ENCODE assay signal across 8 cellular contexts in the genomic region with DNA sequence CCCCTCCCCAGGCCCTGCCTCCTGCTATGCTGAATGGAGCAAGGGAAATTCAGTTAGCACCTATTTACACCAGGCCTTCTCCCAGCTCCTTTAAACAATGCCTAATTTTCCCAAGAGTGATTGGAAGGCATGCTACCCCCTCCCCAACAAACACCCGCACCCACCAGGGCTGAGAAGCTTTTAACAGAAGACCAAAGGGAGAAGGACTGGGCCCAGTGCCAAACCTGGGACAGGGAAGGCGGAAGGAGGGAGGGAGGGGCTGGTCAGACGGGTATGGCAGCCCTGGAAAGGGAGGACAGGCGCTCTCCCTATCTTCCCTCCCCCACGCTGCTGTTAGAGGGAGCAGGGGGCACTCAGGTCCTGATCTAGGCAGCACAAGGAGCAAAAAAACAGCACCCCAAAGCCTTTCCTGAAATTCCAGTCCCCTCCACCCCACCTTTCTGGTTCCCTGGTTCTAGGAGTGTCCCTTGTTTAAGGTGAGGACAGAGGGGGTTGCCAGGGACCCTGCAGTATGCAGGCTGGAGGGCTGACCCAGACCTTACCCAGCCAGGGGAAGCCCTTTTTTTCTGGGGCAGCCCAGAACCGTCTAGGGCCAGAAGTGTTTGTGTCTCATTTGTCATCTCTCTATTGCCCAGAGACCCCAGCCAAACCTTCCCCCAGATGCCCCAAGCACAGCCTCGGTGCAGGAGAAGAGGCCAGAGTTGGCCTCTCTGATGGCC. TPM values are rescaled to one million over a fixed set of nuclear protein-coding genes. Genes with fewer than 3 reads are reported as not detected.
DNase-seq lines count a peak whose midpoint lies in the region; ATAC-seq and TF ChIP-seq lines count a peak whose summit lies in the region.

No MANE protein-coding gene starts in this region.

- H4K91ac ChIP-seq in trophoblast cell (ENCODE audit: low read depth, low read length), result peak overlapping the region; percentile 99

- peak overlapping the region; percentile 98 for H2BK5ac ChIP-seq in trophoblast cell (ENCODE audit: low read depth, low read length, poor library complexity)

- H3K4me1 ChIP-seq in GM23338 (ENCODE audit: insufficient read depth), result peaks cover 61% of the 10 kb centered on the region
- peaks cover 21% of the 10 kb centered on the region for H3K4me1 ChIP-seq in endodermal cell (ENCODE audit: control insufficient read depth, insufficient read depth, low read length)
- peaks cover 41 to 45% of the 10 kb centered on the region in 2 experiments for H3K4me1 ChIP-seq in trophoblast cell (ENCODE audit: control insufficient read depth in 1 of 2, insufficient read depth in 2 of 2, low read length in 2 of 2)

- H2BK120ac ChIP-seq in trophoblast cell (ENCODE audit: insufficient read depth, low read length, poor library complexity), result peak overlapping the region; percentile 98

- peak overlapping the region; percentile 91 for H2BK12ac ChIP-seq in trophoblast cell (ENCODE audit: low read length)

- peak; percentile 7 for ATAC-seq in GM23338
- ATAC-seq in GM18868 (IDR thresholded peaks at IDR 0.05; ENCODE audit: unreplicated experiment), result no peak
- no peak for ATAC-seq in natural killer cell

- H3K4me1 Mint-ChIP-seq in GM23338 (peaks cover 50% of the 10 kb centered on the region), endodermal cell (peaks cover 54% of the 10 kb centered on the region), natural killer cell (peaks cover 0 to 20% of the 10 kb centered on the region in 2 donors)

- no peaks in the 10 kb centered on the region; the same call in 1 of the 2 replicates for H3K36me3 ChIP-seq in GM23338 (ENCODE audit: insufficient read depth)
- H3K36me3 ChIP-seq in endodermal cell (ENCODE audit: control insufficient read depth, insufficient read depth, low read length), result peaks cover 10% of the 10 kb centered on the region
- peaks cover 9 to 11% of the 10 kb centered on the region in 2 experiments for H3K36me3 ChIP-seq in trophoblast cell (ENCODE audit: control insufficient read depth in 1 of 2, insufficient read depth in 2 of 2, low read length in 2 of 2)

- H3K4ac ChIP-seq in trophoblast cell (ENCODE audit: low read depth, low read length), result peak overlapping the region; percentile 93

- peak overlapping the region; percentile 94 for H3K18ac ChIP-seq in trophoblast cell (ENCODE audit: low read length)

- 39% methylated on average over 5 of the region's 7 CpGs; no CpG with 5 or more reads in 1 of the 2 experiments for WGBS in endodermal cell (ENCODE audit: insufficient coverage in 1 of 2, insufficient read length in 1 of 2), 2 experiments
- WGBS in trophoblast cell (ENCODE audit: extremely low coverage, insufficient coverage, insufficient read length), result no CpG with 5 or more reads among the region's 7 CpGs

- peak overlapping the region; percentile 95 for H3K14ac ChIP-seq in trophoblast cell (ENCODE audit: low read length)

- H3K4me2 ChIP-seq in GM23338, result peak overlapping the region; percentile 67
- peak overlapping the region; percentile 46 for H3K4me2 ChIP-seq in trophoblast cell (ENCODE audit: low read length)

- H3K9ac ChIP-seq in endodermal cell (ENCODE audit: extremely low read depth, low read length, poor library complexity, severe bottlenecking) (peak overlapping the region; percentile 41), trophoblast cell (ENCODE audit: low read length) (peak overlapping the region; percentile 36)

- H4K12ac ChIP-seq in trophoblast cell (ENCODE audit: low read depth, low read length), result peak overlapping the region; percentile 36

- H3K4me3 Mint-ChIP-seq in GM23338 (peak overlapping the region; percentile 34; the same call in 1 of the 3 replicates), endodermal cell (peak overlapping the region; percentile 17), natural killer cell (no peak overlapping the region)

- peak overlapping the region; percentile 97 for H2AK5ac ChIP-seq in trophoblast cell (ENCODE audit: low read length)

- H3K4me3 ChIP-seq in GM23338 (peak overlapping the region; percentile 30; the same call in 1 of the 2 replicates), endodermal cell (ENCODE audit: low read length) (peak overlapping the region; percentile 38), trophoblast cell (ENCODE audit: low read depth, low read length) (no peak overlapping the region)

- intact Hi-C loops in natural killer cell (cut with micrococcal nuclease), result no loop called here

- H2AFZ ChIP-seq in GM23338, result peak overlapping the region; percentile 11
- peak overlapping the region; percentile 20 for H2AFZ ChIP-seq in trophoblast cell (ENCODE audit: insufficient read depth, low read length, poor library complexity)

- H3K9me3 Mint-ChIP-seq in GM23338 (no peaks in the 10 kb centered on the region), endodermal cell (no peaks in the 10 kb centered on the region), natural killer cell (no peaks in the 10 kb centered on the region)

- H3K9me2 ChIP-seq in GM23338 (ENCODE audit: insufficient read depth), result no peaks in the 10 kb centered on the region

- peaks cover 57% of the 10 kb centered on the region for H3K79me1 ChIP-seq in trophoblast cell (ENCODE audit: low read length)

- no peaks in the 10 kb centered on the region for H3K9me3 ChIP-seq in endodermal cell (ENCODE audit: control insufficient read depth, low read length)
- no peaks in the 10 kb centered on the region for H3K9me3 ChIP-seq in trophoblast cell (ENCODE audit: insufficient read depth, low read depth, low read length)

- H3K27ac Mint-ChIP-seq in GM23338 (peak overlapping the region; percentile 33; the same call in 1 of the 2 replicates), endodermal cell (peak overlapping the region; percentile 89), natural killer cell (no peak overlapping the region)

- H3K36me3 Mint-ChIP-seq in GM23338 (ENCODE audit: low read depth), result peaks cover 7% of the 10 kb centered on the region; the same call in 1 of the 3 replicates
- H3K36me3 Mint-ChIP-seq in endodermal cell (ENCODE audit: low read depth), result peaks cover 12% of the 10 kb centered on the region
- H3K36me3 Mint-ChIP-seq in natural killer cell, result no peaks in the 10 kb centered on the region

- TF ChIP-seq CTCF in GM23338 (conservative IDR thresholded peaks at IDR 0.05; ENCODE audit: low read depth in 2 of 2) (no peak), endodermal cell (conservative IDR thresholded peaks at IDR 0.05) (no peak), natural killer cell (IDR thresholded peaks at IDR 0.05) (no peak)

- peaks cover 31% of the 10 kb centered on the region for H3K27me3 Mint-ChIP-seq in GM23338 (ENCODE audit: insufficient read depth, low read depth, poor library complexity)
- no peaks in the 10 kb centered on the region for H3K27me3 Mint-ChIP-seq in endodermal cell (ENCODE audit: insufficient read depth)
- H3K27me3 Mint-ChIP-seq in natural killer cell (ENCODE audit: low read depth in 2 of 2), result peaks cover 0 to 15% of the 10 kb centered on the region in 2 donors

- peaks cover 8% of the 10 kb centered on the region for H4K20me1 ChIP-seq in GM23338 (replicated peaks; ENCODE audit: insufficient read depth)

- H3F3A ChIP-seq in GM23338 (replicated peaks; ENCODE audit: low read depth), result 0 out of 2 replicates have a peak, but pooled peaks cover 8% of the 10 kb centered on the region

- H3K79me2 ChIP-seq in GM23338 (replicated peaks; ENCODE audit: insufficient read depth), result peaks cover 22% of the 10 kb centered on the region
- peaks cover 38% of the 10 kb centered on the region for H3K79me2 ChIP-seq in trophoblast cell (ENCODE audit: control insufficient read depth, insufficient read depth, low read length, poor library complexity)

- H3K23ac ChIP-seq in trophoblast cell (ENCODE audit: low read length), result no peak overlapping the region

- H3K27me3 ChIP-seq in GM23338 (ENCODE audit: insufficient read depth) (no peaks in the 10 kb centered on the region), endodermal cell (ENCODE audit: control insufficient read depth, insufficient read depth, low read length, poor library complexity, severe bottlenecking) (no peaks in the 10 kb centered on the region), trophoblast cell (ENCODE audit: insufficient read depth, low read length) (no peaks in the 10 kb centered on the region)

- DNase-seq in GM23338 (ENCODE audit: low spot score) (no peak), NCI-H2196 (lab: John Stamatoyannopoulos, UW; ENCODE audit: unreplicated experiment) (peak; percentile 85), endodermal cell (peak; percentile 93), trophoblast cell (peak; percentile 52 to 63), pons (ENCODE audit: low spot score) (no peak), natural killer cell (no peak), HUDEP-2 (lab: John Stamatoyannopoulos, UW; ENCODE audit: unreplicated experiment in 76 of 76) (no peak)

- H4K8ac ChIP-seq in trophoblast cell (ENCODE audit: low read depth, low read length), result peak overlapping the region; percentile 89

- H3K27ac ChIP-seq in GM23338 (ENCODE audit: low read depth) (no peak overlapping the region), endodermal cell (ENCODE audit: low read depth, low read length) (peak overlapping the region; percentile 61), trophoblast cell (ENCODE audit: low read depth, low read length) (peak overlapping the region; percentile 97)

RNA-seq across cellular contexts. Expression of a gene that starts 2.4 kb away (rescaled TPM):
- 250 and 264 TPM in 2 replicates for total RNA-seq in GM23338 (2014; rRNA removed; shearing (Covaris generic))
- 322 and 338 TPM in 2 replicates for polyA plus RNA-seq in GM23338 (2016; fragmentation: Nextera tagmentation; extraction: Ambion mirVana)
- total RNA-seq in endodermal cell (1,000 to 10,000 TPM; 1,663 to 1,920 TPM), natural killer cell (under 1 TPM in 2 of 3 donors, not detected in 1; 0.24 to 0.25 TPM)
- 445 TPM for polyA plus RNA-seq in endodermal cell (2013, experiment 1 of 2)
- polyA plus RNA-seq in endodermal cell (2013, experiment 2 of 2), result 561 TPM
- polyA plus RNA-seq in trophoblast cell (2013), result 5,322 and 5,443 TPM in 2 replicates

RNA-seq across cellular contexts. Expression of a gene that starts 41.7 kb away (rescaled TPM):
- 537 and 552 TPM in 2 replicates for total RNA-seq in GM23338 (2014; rRNA removed; shearing (Covaris generic))
- 1,013 and 1,049 TPM in 2 replicates for polyA plus RNA-seq in GM23338 (2016; fragmentation: Nextera tagmentation; extraction: Ambion mirVana)
- total RNA-seq in endodermal cell, result 1,000 to 10,000 TPM in 1 of 2 donors, 100 to 1,000 TPM in 1; 858 to 1,019 TPM
- 283 TPM for polyA plus RNA-seq in endodermal cell (2013, experiment 1 of 2)
- polyA plus RNA-seq in endodermal cell (2013, experiment 2 of 2), result 352 TPM
- polyA plus RNA-seq in trophoblast cell (2013), result 4,184 and 4,236 TPM in 2 replicates
- total RNA-seq in natural killer cell, result 1 to 10 TPM in 1 of 3 donors, under 1 TPM in 1, not detected in 1; 0.24 to 2.5 TPM

RNA-seq across cellular contexts. Expression of a gene that starts 58.5 kb away (rescaled TPM):
- not detected in 2 replicates for total RNA-seq in GM23338 (2014; rRNA removed; shearing (Covaris generic))
- not detected in 2 replicates for polyA plus RNA-seq in GM23338 (2016; fragmentation: Nextera tagmentation; extraction: Ambion mirVana)
- not detected for total RNA-seq in endodermal cell
- polyA plus RNA-seq in endodermal cell (2013, experiment 1 of 2), result not detected
- not detected for polyA plus RNA-seq in endodermal cell (2013, experiment 2 of 2)
- polyA plus RNA-seq in trophoblast cell (2013), result 0.10 TPM in 1 of 2 replicates, not detected in the other
- not detected for total RNA-seq in natural killer cell

Comparison
In these comparisons a context has a peak if more than half of its experiments do, and no peak if none do; other contexts are left out.
1. DNase-seq: peak in NCI-H2196 (single experiment), endodermal cell (single experiment) and trophoblast cell (2 of 2); none in GM23338 (single experiment), pons (single experiment), natural killer cell (single experiment) and HUDEP-2 (0 of 76).
2. H3K27ac Mint-ChIP-seq: peak in GM23338 (single experiment) and endodermal cell (single experiment); none in natural killer cell (0 of 2).
3. RNA of a gene that starts 2.4 kb away (total RNA-seq): 1,663 to 1,920 TPM in endodermal cell and 250 to 264 TPM in GM23338; 0.24 to 0.25 TPM in natural killer cell; every median in the first group is over 100 times any median in the second.
4. RNA of a gene that starts 41.7 kb away (total RNA-seq): 858 to 1,019 TPM in endodermal cell and 537 to 552 TPM in GM23338; 0.24 to 2.5 TPM in natural killer cell; every median in the first group is over 100 times any median in the second.